In genomic region chr1:178962853-178963810, GRCh38 we compare ENCODE assay signal across 1 cellular context.
TF ChIP-seq lines count a peak whose summit lies in the region.

No MANE protein-coding gene starts in this region.

TF ChIP-seq in H1, 55 proteins besides CTCF, POLR2A, EP300 and RAD21:
- TF ChIP-seq EGR1 (IDR thresholded peaks at IDR 0.05; ENCODE audit: borderline replicate concordance, low read depth, low read length): no peak
- TF ChIP-seq SAP30 (IDR thresholded peaks at IDR 0.05; ENCODE audit: insufficient read depth, insufficient replicate concordance, low read length): no peak
- no peak for TF ChIP-seq TAF1 (IDR thresholded peaks at IDR 0.05; ENCODE audit: low read depth, low read length)
- TF ChIP-seq GTF2F1 (IDR thresholded peaks at IDR 0.05; ENCODE audit: borderline replicate concordance, low read depth, low read length): no peak
- TF ChIP-seq PHF8 (conservative IDR thresholded peaks at IDR 0.05; ENCODE audit: low read depth, low read length): no peak
- TF ChIP-seq E2F6 (IDR thresholded peaks at IDR 0.05): no peak
- TF ChIP-seq SIX5 (IDR thresholded peaks at IDR 0.05; ENCODE audit: low read depth, low read length): no peak
- no peak for TF ChIP-seq JUND (IDR thresholded peaks at IDR 0.05; ENCODE audit: low read length)
- no peak for TF ChIP-seq CHD1 (IDR thresholded peaks at IDR 0.05; ENCODE audit: low read depth, low read length)
- TF ChIP-seq RFX5 (IDR thresholded peaks at IDR 0.05; ENCODE audit: borderline replicate concordance, low read depth, low read length): no peak
- no peak for TF ChIP-seq KDM4A (IDR thresholded peaks at IDR 0.05; ENCODE audit: low read depth, low read length, severe bottlenecking)
- TF ChIP-seq CHD7 (IDR thresholded peaks at IDR 0.05; ENCODE audit: insufficient replicate concordance, low read length): no peak
- TF ChIP-seq TCF12 (IDR thresholded peaks at IDR 0.05; ENCODE audit: low read depth, low read length): no peak
- TF ChIP-seq YY1 (IDR thresholded peaks at IDR 0.05; ENCODE audit: low read depth, low read length): no peak
- TF ChIP-seq HDAC2 (IDR thresholded peaks at IDR 0.05; ENCODE audit: borderline replicate concordance in 1 of 2, low read depth in 2 of 2, low read length in 2 of 2): no peak
